In the genomic region with DNA sequence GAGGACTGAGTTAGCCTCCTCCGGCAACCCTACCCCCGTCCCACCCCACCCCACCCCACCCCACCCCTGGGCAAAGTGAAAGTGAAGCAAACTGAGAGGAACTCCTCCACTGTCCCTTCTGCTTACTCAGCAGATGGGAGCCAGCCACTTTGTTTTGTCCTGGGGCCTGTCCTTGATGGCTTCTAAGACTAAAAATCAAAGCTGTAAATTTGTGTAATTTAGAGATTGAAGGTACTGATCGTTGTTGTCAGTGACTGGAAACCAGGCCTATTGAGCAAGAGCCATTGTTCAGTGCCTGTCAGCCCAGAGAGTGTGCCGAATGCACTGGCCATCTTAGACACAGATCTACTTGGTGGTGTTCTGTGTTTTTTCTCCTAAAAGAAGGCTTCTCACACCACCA, we compare ENCODE assay signal across 8 cellular contexts.
A peak's percentile ranks its signal among the peaks of the same experiment; 100 is the strongest.
DNase-seq lines count a peak whose midpoint lies in the region; FAIRE-seq and TF ChIP-seq lines count a peak whose summit lies in the region.

No MANE protein-coding gene starts in this region.

- peaks cover 33% of the 10 kb centered on the region for H3K4me1 Mint-ChIP-seq in glutamatergic neuron (ENCODE audit: low read depth, unreplicated experiment)

- no peaks in the 10 kb centered on the region for H3K27me3 Mint-ChIP-seq in glutamatergic neuron (ENCODE audit: unreplicated experiment)

- H3K4me3 ChIP-seq in SK-N-MC, result peak overlapping the region; percentile 70
- H3K4me3 ChIP-seq in parathyroid adenoma (ENCODE audit: low read depth, low read length), result peak overlapping the region; percentile 8

- FAIRE-seq in RCC 7860 (lab: Jason Lieb, UNC), result no peak

- peaks cover 2% of the 10 kb centered on the region for H3K79me2 ChIP-seq in parathyroid adenoma

- no peaks in the 10 kb centered on the region for H3K27me3 ChIP-seq in parathyroid adenoma (ENCODE audit: control insufficient read depth, insufficient read depth, low read length)

- H2AFZ ChIP-seq in parathyroid adenoma, result no peak overlapping the region

- peak overlapping the region; percentile 84 for H3K27ac ChIP-seq in SK-N-MC
- H3K27ac ChIP-seq in parathyroid adenoma, result peak overlapping the region; percentile 75

- no peaks in the 10 kb centered on the region for H3K4me1 ChIP-seq in parathyroid adenoma

- no peaks in the 10 kb centered on the region for H3K36me3 Mint-ChIP-seq in glutamatergic neuron (ENCODE audit: unreplicated experiment)

- H3K9ac ChIP-seq in SK-N-MC (ENCODE audit: insufficient read length) (peak overlapping the region; percentile 48), parathyroid adenoma (no peak overlapping the region)

- no peak overlapping the region for H3K27ac Mint-ChIP-seq in glutamatergic neuron (ENCODE audit: unreplicated experiment)

- peak overlapping the region; percentile 17 for H3K4me3 Mint-ChIP-seq in glutamatergic neuron (ENCODE audit: unreplicated experiment)

- H3K9me3 ChIP-seq in SK-N-MC (ENCODE audit: low read depth, low read length) (no peaks in the 10 kb centered on the region), parathyroid adenoma (ENCODE audit: control insufficient read depth, low read length) (no peaks in the 10 kb centered on the region)

- H3K9me3 Mint-ChIP-seq in glutamatergic neuron (ENCODE audit: unreplicated experiment), result no peaks in the 10 kb centered on the region

- H3K36me3 ChIP-seq in SK-N-MC (ENCODE audit: insufficient read depth, low read length) (no peaks in the 10 kb centered on the region), parathyroid adenoma (ENCODE audit: control insufficient read depth, insufficient read depth, low read length) (no peaks in the 10 kb centered on the region)

- peak; percentile 35 for DNase-seq in EH (ENCODE audit: low read depth)
- no peak for DNase-seq in SK-N-MC (ENCODE audit: low read depth, low spot score)
- no peak for DNase-seq in glutamatergic neuron
- no peak for DNase-seq in G401 (ENCODE audit: low spot score)
- DNase-seq in stimulated activated CD4-positive, alpha-beta T cell treated with anti-CD3 and anti-CD28 coated beads, Interleukin-4, amount 100 ng/mL, for 1 hour, result no peak
- DNase-seq in RCC 7860 (ENCODE audit: low spot score), result no peak
- DNase-seq in DMS53 (lab: John Stamatoyannopoulos, UW), result no peak

- in situ Hi-C loops in G401 (cut with HindIII; ENCODE audit: low sequenced_read_pairs), result no loop called here

- TF ChIP-seq CTCF in glutamatergic neuron (IDR thresholded peaks at IDR 0.05; ENCODE audit: partially characterized antibody, unreplicated experiment) (no peak), parathyroid adenoma (IDR thresholded peaks at IDR 0.05) (no peak)

- peak overlapping the region; percentile 36 for H3K4me2 ChIP-seq in parathyroid adenoma (ENCODE audit: low read length)
